In the genomic region with DNA sequence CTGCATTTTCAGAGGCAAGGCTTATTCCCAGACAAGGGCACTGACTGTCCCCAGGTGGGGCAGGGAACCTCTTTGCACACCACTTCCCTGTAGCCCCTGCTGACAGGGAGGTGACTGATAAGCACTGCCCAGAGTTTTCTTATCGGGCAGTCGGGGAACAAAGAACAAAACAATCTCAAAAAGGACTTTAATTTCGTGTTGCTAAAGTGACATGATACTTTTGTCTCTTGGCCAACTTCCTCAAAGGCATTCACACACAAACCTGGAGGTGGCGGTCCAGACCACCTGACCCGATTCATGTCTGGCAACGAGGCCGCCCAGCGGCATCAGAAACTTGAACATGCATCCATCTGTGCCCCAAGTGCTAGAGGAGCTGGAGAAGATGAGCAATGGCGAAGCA, we compare ENCODE assay signal across 9 cellular contexts. TPM values are rescaled to one million over a fixed set of nuclear protein-coding genes. Genes with fewer than 3 reads are reported as not detected.
DNase-seq lines count a peak whose midpoint lies in the region; ATAC-seq, FAIRE-seq and TF ChIP-seq lines count a peak whose summit lies in the region.
"Had no signal": no experiment of that assay in that cellular context is flagged by ENCODE, and none has a peak within 500 bp of the region (broad histone marks: within the 10 kb centered on the region; RNA-seq: fewer than 3 reads in every experiment).

No MANE protein-coding gene starts in this region.

- FAIRE-seq in urothelium cell line (lab: Jason Lieb, UNC): no peak

- H3K4me1 ChIP-seq in transverse colon: peaks cover 0 to 41% (median 26%) of the 10 kb centered on the region in 4 donors
- H3K4me1 ChIP-seq in ovary (ENCODE audit: insufficient read depth): no peaks in the 10 kb centered on the region

- no peak for TF ChIP-seq EP300 in transverse colon (IDR thresholded peaks at IDR 0.05; ENCODE audit: low read depth)
- TF ChIP-seq EP300 in ovary (IDR thresholded peaks at IDR 0.05): no peak

- peak in 4 of 5 experiments; percentile 29 to 63 (median 40) for TF ChIP-seq CTCF in transverse colon (IDR thresholded peaks at IDR 0.05)
- TF ChIP-seq CTCF in ovary (IDR thresholded peaks at IDR 0.05): no peak

- no peaks in the 10 kb centered on the region for H3K9me3 Mint-ChIP-seq in activated naive CD4-positive, alpha-beta T cell treated with anti-CD3 and anti-CD28 coated beads, Interleukin-2, amount 50 U/mL, for 72 hours
- no peaks in the 10 kb centered on the region for H3K9me3 Mint-ChIP-seq in activated T-helper 17 cell treated with anti-CD3 and anti-CD28 coated beads, Interleukin-2, amount 50 U/mL, for 72 hours

- TF ChIP-seq POLR2A in transverse colon (IDR thresholded peaks at IDR 0.05): no peak
- TF ChIP-seq POLR2A in ovary (IDR thresholded peaks at IDR 0.05): no peak

- H3K27me3 ChIP-seq in transverse colon (no peaks in the 10 kb centered on the region), ovary (no peaks in the 10 kb centered on the region)

- H3K4me1 Mint-ChIP-seq in activated T-helper 17 cell treated with anti-CD3 and anti-CD28 coated beads, Interleukin-2, amount 50 U/mL, for 72 hours: peaks cover 25% of the 10 kb centered on the region

- no peaks in the 10 kb centered on the region for H3K9me3 ChIP-seq in transverse colon
- H3K9me3 ChIP-seq in ovary: no peaks in the 10 kb centered on the region

- ATAC-seq in activated naive CD4-positive, alpha-beta T cell treated with anti-CD3 and anti-CD28 coated beads, Interleukin-2, amount 50 U/mL, for 72 hours: no peak
- ATAC-seq in activated T-helper 17 cell treated with anti-CD3 and anti-CD28 coated beads, Interleukin-2, amount 50 U/mL, for 72 hours (replicated peaks): no peak
- ATAC-seq in left lobe of liver (peak; percentile 29), GM21360 (IDR thresholded peaks at IDR 0.05; ENCODE audit: unreplicated experiment) (no peak)

- no peak for DNase-seq in activated naive CD4-positive, alpha-beta T cell treated with anti-CD3 and anti-CD28 coated beads, Interleukin-2, amount 50 U/mL, for 72 hours (ENCODE audit: low spot score in 2 of 2)
- no peak for DNase-seq in activated naive CD4-positive, alpha-beta T cell treated with anti-CD3 and anti-CD28 coated beads, Interleukin-2, amount 50 U/mL, for 16 hours
- DNase-seq in left lobe of liver (ENCODE audit: low spot score) (no peak), transverse colon (peak; percentile 67), urothelium cell line (ENCODE audit: low spot score) (no peak), ovary (no peak)
- DNase-seq: NCI-H2107 had no signal

- no peak overlapping the region for H3K4me3 Mint-ChIP-seq in activated T-helper 17 cell treated with anti-CD3 and anti-CD28 coated beads, Interleukin-2, amount 50 U/mL, for 72 hours

- no peaks in the 10 kb centered on the region for H3K36me3 Mint-ChIP-seq in activated naive CD4-positive, alpha-beta T cell treated with anti-CD3 and anti-CD28 coated beads, Interleukin-2, amount 50 U/mL, for 72 hours
- H3K36me3 Mint-ChIP-seq in activated T-helper 17 cell treated with anti-CD3 and anti-CD28 coated beads, Interleukin-2, amount 50 U/mL, for 72 hours (ENCODE audit: low read depth): peaks cover 78% of the 10 kb centered on the region

- H3K36me3 ChIP-seq in transverse colon (peaks cover 0 to 35% (median 7%) of the 10 kb centered on the region in 4 donors), ovary (no peaks in the 10 kb centered on the region)

- H3K27ac ChIP-seq in transverse colon (peak overlapping the region; percentile 18 to 74 (median 55)), ovary (peak overlapping the region in 1 of 2 donors; percentile 20)

- H3K27me3 Mint-ChIP-seq in activated T-helper 17 cell treated with anti-CD3 and anti-CD28 coated beads, Interleukin-2, amount 50 U/mL, for 72 hours: no peaks in the 10 kb centered on the region

- peak overlapping the region; percentile 18 to 83 for H3K27ac Mint-ChIP-seq in activated naive CD4-positive, alpha-beta T cell treated with anti-CD3 and anti-CD28 coated beads, Interleukin-2, amount 50 U/mL, for 72 hours
- peak overlapping the region; percentile 61 for H3K27ac Mint-ChIP-seq in activated T-helper 17 cell treated with anti-CD3 and anti-CD28 coated beads, Interleukin-2, amount 50 U/mL, for 72 hours

- 40 to 58% methylated on average over 3 to 9 of the region's 9 CpGs for WGBS in transverse colon (ENCODE audit: low coverage in 1 of 2), 2 donors
- WGBS in ovary, 3 donors: 59 to 70% (median 65%) methylated on average over 9 of the region's 9 CpGs

- in situ Hi-C loops in transverse colon (cut with MboI; ENCODE audit: low pct_ligation_motif_present in 1 of 4, low pct_unique_long_range_greater_than_20kb in 1 of 4, low sequenced_read_pairs in 3 of 4): no loop called here

- intact Hi-C loops in transverse colon (cut with DNase I; ENCODE audit: low total_unique reads) (no loop called here), ovary (cut with DNase I) (no loop called here)

- no peak overlapping the region for H3K4me3 ChIP-seq in transverse colon
- no peak overlapping the region for H3K4me3 ChIP-seq in ovary

RNA-seq across cellular contexts. Expression of a gene that starts 28.9 kb away (rescaled TPM):
- 10 to 100 TPM; 24.2 to 24.9 TPM for total RNA-seq in activated naive CD4-positive, alpha-beta T cell treated with anti-CD3 and anti-CD28 coated beads, Interleukin-2, amount 50 U/mL, for 72 hours
- total RNA-seq in activated T-helper 17 cell treated with anti-CD3 and anti-CD28 coated beads, Interleukin-2, amount 50 U/mL, for 72 hours: 10 to 100 TPM; 25.2 to 32.9 TPM
- total RNA-seq in left lobe of liver: 14.5 TPM
- total RNA-seq in transverse colon: 100 to 1,000 TPM; 100 to 940 (median 120) TPM
- 10 to 100 TPM; 28.3 to 39.6 (median 32.7) TPM for total RNA-seq in ovary
- polyA plus RNA-seq in ovary: 10 to 100 TPM; 23.9 to 54.5 TPM

RNA-seq across cellular contexts. Expression of a gene that starts 45.2 kb away (rescaled TPM):
- total RNA-seq in activated naive CD4-positive, alpha-beta T cell treated with anti-CD3 and anti-CD28 coated beads, Interleukin-2, amount 50 U/mL, for 72 hours: 10 to 100 TPM in 1 of 2 donors, 1 to 10 TPM in 1; 5.5 to 15.0 TPM
- 1 to 10 TPM; 3.9 to 9.6 TPM for total RNA-seq in activated T-helper 17 cell treated with anti-CD3 and anti-CD28 coated beads, Interleukin-2, amount 50 U/mL, for 72 hours
- total RNA-seq in left lobe of liver (5.0 TPM), transverse colon (10 to 100 TPM; 18.5 to 41.3 (median 34.5) TPM), ovary (10 to 100 TPM in 1 of 7 donors, 1 to 10 TPM in 6; 3.4 to 12.8 (median 7.5) TPM)
- 1 to 10 TPM; 2.8 to 3.9 TPM for polyA plus RNA-seq in ovary

Comparison
In these comparisons a context has a peak if more than half of its experiments do, and no peak if none do; other contexts are left out.
1. CTCF ChIP-seq: peak in transverse colon (4 of 5); none in ovary (0 of 3).